Comparison of ENCODE assay signal across 9 cellular contexts in genomic region chr3:174275336-174275735, GRCh38.
"Had no signal": no experiment of that assay in that cellular context is flagged by ENCODE, and none has a peak within 500 bp of the region (broad histone marks: within the 10 kb centered on the region; RNA-seq: fewer than 3 reads in every experiment).

No MANE protein-coding gene starts in this region.

- DNase-seq: GM23248, GOT3, H9, HCEC 1CT, Karpas-422, KBM-7 had no signal

- H3K4me2 ChIP-seq: KMS-11 had no signal

- H2AFZ ChIP-seq: GM23248 had no signal

- H3K9ac ChIP-seq: GM23248, KMS-11 had no signal

- H3K27ac ChIP-seq: GM23248, KMS-11 had no signal

- H3K4me3 ChIP-seq: GM23248 had no signal

- FAIRE-seq: H54, HTR-8/SVneo had no signal
